ENCODE assay signal across 8 cellular contexts in genomic region chr2:111672641-111673040, GRCh38.
DNase-seq lines count a peak whose midpoint lies in the region; ATAC-seq and TF ChIP-seq lines count a peak whose summit lies in the region.
"Not testable (repeated sequence)": the region's sequence is repeated elsewhere in the genome, so short reads cannot be mapped to it uniquely, and the experiment has no call there.

No MANE protein-coding gene starts in this region.

- intact Hi-C loops in CD14-positive monocyte (cut with micrococcal nuclease); dendritic cell treated with granulocyte-macrophage colony-stimulating factor and Interleukin-4, amounts not matched to agents 40 ng/mL and 50 ng/mL, for 4 days (cut with micrococcal nuclease); sigmoid colon (cut with DNase I): not testable (repeated sequence)

- H3K4me3 Mint-ChIP-seq in CD14-positive monocyte; activated CD8-positive, alpha-beta memory T cell treated with anti-CD3 and anti-CD28 coated beads, Interleukin-2, amount 10 ng/mL, durations not matched to agents 7 days and 5 days; dendritic cell treated with granulocyte-macrophage colony-stimulating factor and Interleukin-4, amounts not matched to agents 40 ng/mL and 50 ng/mL, for 4 days; glutamatergic neuron (ENCODE audit: unreplicated experiment); osteocyte (ENCODE audit: unreplicated experiment): not testable (repeated sequence)

- CTCF ChIA-PET in activated CD8-positive, alpha-beta memory T cell treated with anti-CD3 and anti-CD28 coated beads, Interleukin-2, amount 10 ng/mL, durations not matched to agents 7 days and 5 days (lab: Charles Lee) = not testable (repeated sequence)

- ATAC-seq in activated CD8-positive, alpha-beta memory T cell treated with anti-CD3 and anti-CD28 coated beads, Interleukin-2, amount 10 ng/mL, durations not matched to agents 7 days and 5 days = not testable (repeated sequence)

- not testable (repeated sequence) for H3K27ac ChIP-seq in sigmoid colon

- 97 to 99% methylated on average over 24 to 26 of the region's 27 CpGs for WGBS in sigmoid colon, 2 donors

- H3K27ac Mint-ChIP-seq in CD14-positive monocyte = peak overlapping the region in 5 of 7 donors; percentile 9 to 91 (median 63)
- H3K27ac Mint-ChIP-seq in activated CD8-positive, alpha-beta memory T cell treated with anti-CD3 and anti-CD28 coated beads, Interleukin-2, amount 10 ng/mL, durations not matched to agents 7 days and 5 days; osteocyte (ENCODE audit: unreplicated experiment): not testable (repeated sequence)
- H3K27ac Mint-ChIP-seq in dendritic cell treated with granulocyte-macrophage colony-stimulating factor and Interleukin-4, amounts not matched to agents 40 ng/mL and 50 ng/mL, for 4 days = peak overlapping the region; percentile 55
- peak overlapping the region; percentile 52 for H3K27ac Mint-ChIP-seq in glutamatergic neuron (ENCODE audit: unreplicated experiment)

- H3K4me1 ChIP-seq in sigmoid colon = not testable (repeated sequence)

- TF ChIP-seq EP300 in sigmoid colon (IDR thresholded peaks at IDR 0.05) = not testable (repeated sequence)

- DNase-seq in CD14-positive monocyte (ENCODE audit: low spot score); glutamatergic neuron: not testable (repeated sequence)
- peak; percentile 2 for DNase-seq in activated CD8-positive, alpha-beta memory T cell treated with anti-CD3 and anti-CD28 coated beads, Interleukin-2, amount 10 ng/mL, durations not matched to agents 7 days and 5 days
- DNase-seq in islet precursor cell (peak; percentile 10), mesenteric fat pad (ENCODE audit: low spot score) (peak; percentile 59), osteocyte (ENCODE audit: extremely low spot score, unreplicated experiment) (peak; percentile 49), sigmoid colon (peak; percentile 53)

- H3K36me3 ChIP-seq in sigmoid colon = not testable (repeated sequence)

- not testable (repeated sequence) for TF ChIP-seq CTCF in CD14-positive monocyte (IDR thresholded peaks at IDR 0.05); glutamatergic neuron (IDR thresholded peaks at IDR 0.05; ENCODE audit: partially characterized antibody, unreplicated experiment); osteocyte (IDR thresholded peaks at IDR 0.05); sigmoid colon (IDR thresholded peaks at IDR 0.05)

- H3K27me3 Mint-ChIP-seq in CD14-positive monocyte (ENCODE audit: low read depth in 3 of 3); dendritic cell treated with granulocyte-macrophage colony-stimulating factor and Interleukin-4, amounts not matched to agents 40 ng/mL and 50 ng/mL, for 4 days; glutamatergic neuron (ENCODE audit: unreplicated experiment); osteocyte (ENCODE audit: unreplicated experiment): not testable (repeated sequence)
- peaks cover 42% of the 10 kb centered on the region for H3K27me3 Mint-ChIP-seq in activated CD8-positive, alpha-beta memory T cell treated with anti-CD3 and anti-CD28 coated beads, Interleukin-2, amount 10 ng/mL, durations not matched to agents 7 days and 5 days

- not testable (repeated sequence) for H3K27me3 ChIP-seq in sigmoid colon

- not testable (repeated sequence) for H3K9me3 Mint-ChIP-seq in CD14-positive monocyte; activated CD8-positive, alpha-beta memory T cell treated with anti-CD3 and anti-CD28 coated beads, Interleukin-2, amount 10 ng/mL, durations not matched to agents 7 days and 5 days (ENCODE audit: low read depth); dendritic cell treated with granulocyte-macrophage colony-stimulating factor and Interleukin-4, amounts not matched to agents 40 ng/mL and 50 ng/mL, for 4 days; glutamatergic neuron (ENCODE audit: unreplicated experiment); osteocyte (ENCODE audit: unreplicated experiment)

- H3K4me3 ChIP-seq in sigmoid colon = not testable (repeated sequence)

- not testable (repeated sequence) for H3K36me3 Mint-ChIP-seq in CD14-positive monocyte; activated CD8-positive, alpha-beta memory T cell treated with anti-CD3 and anti-CD28 coated beads, Interleukin-2, amount 10 ng/mL, durations not matched to agents 7 days and 5 days; dendritic cell treated with granulocyte-macrophage colony-stimulating factor and Interleukin-4, amounts not matched to agents 40 ng/mL and 50 ng/mL, for 4 days (ENCODE audit: low read depth); osteocyte (ENCODE audit: unreplicated experiment)
- peaks cover 16% of the 10 kb centered on the region for H3K36me3 Mint-ChIP-seq in glutamatergic neuron (ENCODE audit: unreplicated experiment)

- H3K9me3 ChIP-seq in sigmoid colon = not testable (repeated sequence)

- peaks cover 59% of the 10 kb centered on the region for H3K4me1 Mint-ChIP-seq in CD14-positive monocyte
- not testable (repeated sequence) for H3K4me1 Mint-ChIP-seq in activated CD8-positive, alpha-beta memory T cell treated with anti-CD3 and anti-CD28 coated beads, Interleukin-2, amount 10 ng/mL, durations not matched to agents 7 days and 5 days
- H3K4me1 Mint-ChIP-seq in dendritic cell treated with granulocyte-macrophage colony-stimulating factor and Interleukin-4, amounts not matched to agents 40 ng/mL and 50 ng/mL, for 4 days (ENCODE audit: low read depth) = peaks cover 59% of the 10 kb centered on the region
- H3K4me1 Mint-ChIP-seq in glutamatergic neuron (ENCODE audit: low read depth, unreplicated experiment) = peaks cover 12% of the 10 kb centered on the region
- H3K4me1 Mint-ChIP-seq in osteocyte (ENCODE audit: unreplicated experiment) = peaks cover 18% of the 10 kb centered on the region

- not testable (repeated sequence) for TF ChIP-seq POLR2A in sigmoid colon (IDR thresholded peaks at IDR 0.05)
